ENCODE assay signal across 10 cellular contexts in the genomic region with DNA sequence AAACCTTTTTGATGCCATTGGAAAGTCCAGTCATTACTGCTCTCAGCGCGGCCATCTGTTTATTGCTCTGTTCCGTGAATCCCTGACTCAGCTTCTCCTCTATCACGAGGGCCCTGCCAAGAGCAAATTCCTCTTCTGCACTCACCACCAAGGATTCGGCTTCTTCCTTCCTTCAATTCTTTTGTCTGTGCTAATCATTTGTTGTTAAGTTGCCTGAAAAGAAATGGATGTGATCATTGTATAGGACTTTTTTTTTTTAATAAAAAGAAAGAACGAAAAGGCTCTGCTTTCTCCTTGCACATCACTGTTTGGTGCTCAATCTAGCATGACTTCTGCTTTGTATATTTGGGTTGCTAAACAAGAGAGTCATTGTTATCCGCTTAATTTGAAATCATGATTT.
DNase-seq lines count a peak whose midpoint lies in the region; ATAC-seq and TF ChIP-seq lines count a peak whose summit lies in the region.
"Had no signal": no experiment of that assay in that cellular context is flagged by ENCODE, and none has a peak within 500 bp of the region (broad histone marks: within the 10 kb centered on the region; RNA-seq: fewer than 3 reads in every experiment).

No MANE protein-coding gene starts in this region.

- H4K8ac ChIP-seq in IMR-90 (ENCODE audit: low read depth in 2 of 2, low read length in 2 of 2): no peak overlapping the region

- no peak overlapping the region for H3K18ac ChIP-seq in IMR-90 (ENCODE audit: low read depth, low read length)

- H2BK15ac ChIP-seq in IMR-90 (ENCODE audit: low read depth, low read length): no peak overlapping the region

- no peak overlapping the region for H3K4ac ChIP-seq in IMR-90 (ENCODE audit: low read depth, low read length)

- no peaks in the 10 kb centered on the region for H3K79me1 ChIP-seq in IMR-90 (ENCODE audit: low read depth in 1 of 2, low read length in 2 of 2)

- H3K4me2 ChIP-seq in IMR-90 (ENCODE audit: low read depth, low read length): no peak overlapping the region; the same call in 1 of the 2 replicates

- no peak overlapping the region for H2AK9ac ChIP-seq in IMR-90 (replicated peaks; ENCODE audit: low read depth, low read length, poor library complexity)

- no peak overlapping the region for H3K56ac ChIP-seq in IMR-90 (ENCODE audit: extremely low read depth, insufficient read depth, low read length)

- H3K14ac ChIP-seq in IMR-90 (replicated peaks; ENCODE audit: low read depth, low read length): no peak overlapping the region

- TF ChIP-seq RAD21 in IMR-90 (IDR thresholded peaks at IDR 0.05; ENCODE audit: low read length): no peak

- H4K5ac ChIP-seq in IMR-90 (ENCODE audit: low read depth, low read length): no peak overlapping the region

- H3K27ac ChIP-seq in IMR-90 (ENCODE audit: insufficient read depth, low read length) (no peak overlapping the region), suprapubic skin (peak overlapping the region; percentile 3), foreskin keratinocyte (no peak overlapping the region)
- H3K27ac ChIP-seq: SK-N-MC had no signal

- in situ Hi-C loops in IMR-90 (cut with MboI; ENCODE audit: low sequenced_read_pairs): no loop called here

- WGBS in IMR-90 (ENCODE audit: extremely low coverage in 2 of 2, insufficient read length in 1 of 2), 2 experiments: no CpG with 5 or more reads among the region's 7 CpGs
- 57% methylated on average over 7 of the region's 7 CpGs for WGBS in suprapubic skin

- no peak overlapping the region for H4K91ac ChIP-seq in IMR-90 (ENCODE audit: insufficient read depth, low read depth, low read length)

- intact Hi-C loops in IMR-90 (cut with micrococcal nuclease): no loop called here

- POLR2A ChIA-PET in IMR-90 (lab: Charles Lee; ENCODE audit: unreplicated experiment): interaction anchor here (0.5 kb wide), 1 partner anchor 14 kb away, joined by 3 read pairs; no protein-coding TSS in a partner anchor

- no peak overlapping the region for H3K9ac ChIP-seq in IMR-90 (ENCODE audit: low read depth, low read length)

- H2BK20ac ChIP-seq in IMR-90 (ENCODE audit: low read depth, low read length): no peak overlapping the region

- BruUV-seq in IMR-90 (replicated peaks; lab: Mats Ljungman, UMichigan): no TSS peak

- H3K36me3 ChIP-seq in IMR-90 (ENCODE audit: control insufficient read depth, insufficient read depth, low read length): no peaks in the 10 kb centered on the region
- no peaks in the 10 kb centered on the region for H3K36me3 ChIP-seq in suprapubic skin

- DNase-seq in IMR-90: peak; percentile 81
- DNase-seq in dedifferentiated amniotic fluid mesenchymal stem cell (ENCODE audit: extremely low spot score): peak; percentile 65
- DNase-seq in left lobe of liver (ENCODE audit: low spot score): no peak
- no peak for DNase-seq in suprapubic skin (ENCODE audit: low spot score in 2 of 2)
- no peak for DNase-seq in NCI-H774 (lab: John Stamatoyannopoulos, UW)
- no peak for DNase-seq in cerebellar nuclear complex (lab: John Stamatoyannopoulos, UW)
- DNase-seq in foreskin keratinocyte: no peak
- DNase-seq in D341Med (ENCODE audit: low spot score): no peak
- DNase-seq: DND-41 had no signal

- H3K4me1 ChIP-seq in IMR-90 (ENCODE audit: control insufficient read depth, insufficient read depth, low read length) (peaks cover 2% of the 10 kb centered on the region), suprapubic skin (peaks cover 9% of the 10 kb centered on the region), foreskin keratinocyte (no peaks in the 10 kb centered on the region)

- H3K23ac ChIP-seq in IMR-90 (ENCODE audit: low read depth, low read length): no peak overlapping the region

- no peaks in the 10 kb centered on the region for H4K20me1 ChIP-seq in IMR-90 (ENCODE audit: insufficient read depth, low read length)

- peaks cover 3% of the 10 kb centered on the region; the same call in 1 of the 2 replicates for H3K9me1 ChIP-seq in IMR-90 (ENCODE audit: insufficient read depth, low read length)

- no peak overlapping the region for H2AK5ac ChIP-seq in IMR-90 (ENCODE audit: low read depth, low read length)

- H3K4me3 ChIP-seq in IMR-90 (ENCODE audit: insufficient read depth, low read depth, low read length): no peak overlapping the region
- no peak overlapping the region for H3K4me3 ChIP-seq in suprapubic skin
- H3K4me3 ChIP-seq: SK-N-MC had no signal

- H2BK5ac ChIP-seq in IMR-90 (ENCODE audit: low read depth, low read length, poor library complexity, severe bottlenecking): no peak overlapping the region

- TF ChIP-seq POLR2A in IMR-90 (IDR thresholded peaks at IDR 0.05; ENCODE audit: low read depth, low read length) (no peak), suprapubic skin (IDR thresholded peaks at IDR 0.05) (no peak)

- H3K27me3 ChIP-seq in IMR-90 (ENCODE audit: control insufficient read depth, insufficient read depth, low read length) (no peaks in the 10 kb centered on the region), suprapubic skin (no peaks in the 10 kb centered on the region), foreskin keratinocyte (peaks cover 4% of the 10 kb centered on the region)

- no peak for TF ChIP-seq EP300 in suprapubic skin (IDR thresholded peaks at IDR 0.05)

- H2BK120ac ChIP-seq in IMR-90 (ENCODE audit: low read depth, low read length): no peak overlapping the region

- dilution Hi-C loops in IMR-90 (cut with HindIII; ENCODE audit: low sequenced_read_pairs, unreplicated experiment): no loop called here

- H3K9me3 ChIP-seq in IMR-90 (ENCODE audit: control insufficient read depth, insufficient read depth, low read length): peaks cover 2% of the 10 kb centered on the region
- no peaks in the 10 kb centered on the region for H3K9me3 ChIP-seq in suprapubic skin

- peak; percentile 89 for ATAC-seq in IMR-90 (ENCODE audit: low read depth)
- ATAC-seq in left lobe of liver: peak; percentile 54
- no peak for ATAC-seq in foreskin keratinocyte

- TF ChIP-seq CTCF in IMR-90 (conservative IDR thresholded peaks at IDR 0.05; ENCODE audit: low read depth, low read length) (no peak), suprapubic skin (IDR thresholded peaks at IDR 0.05) (no peak), foreskin keratinocyte (conservative IDR thresholded peaks at IDR 0.05) (no peak)

- CTCF ChIA-PET in IMR-90 (lab: Yijun Ruan, JAX): interaction anchor here (0.7 kb wide), 2 partner anchors 127 to 947 kb away, joined by 3 read pairs; no protein-coding TSS in a partner anchor

- H2AFZ ChIP-seq in IMR-90 (replicated peaks; ENCODE audit: low read length, poor library complexity): no peak overlapping the region

TF ChIP-seq in IMR-90, 13 proteins besides CTCF, POLR2A, EP300 and RAD21:
- TF ChIP-seq MAFK (IDR thresholded peaks at IDR 0.05; ENCODE audit: low read depth, low read length) (peak; percentile 80), MXI1 (IDR thresholded peaks at IDR 0.05; ENCODE audit: borderline replicate concordance, low read depth, low read length) (no peak)

Comparison
In these comparisons a context has a peak if more than half of its experiments do, and no peak if none do; other contexts are left out.
1. DNase-seq: peak in IMR-90 (single experiment) and dedifferentiated amniotic fluid mesenchymal stem cell (single experiment); none in left lobe of liver (single experiment), suprapubic skin (0 of 2), NCI-H774 (single experiment), cerebellar nuclear complex (0 of 2), foreskin keratinocyte (0 of 2) and D341Med (single experiment).